Comparison of ENCODE assay signal across 22 cellular contexts in the genomic region with DNA sequence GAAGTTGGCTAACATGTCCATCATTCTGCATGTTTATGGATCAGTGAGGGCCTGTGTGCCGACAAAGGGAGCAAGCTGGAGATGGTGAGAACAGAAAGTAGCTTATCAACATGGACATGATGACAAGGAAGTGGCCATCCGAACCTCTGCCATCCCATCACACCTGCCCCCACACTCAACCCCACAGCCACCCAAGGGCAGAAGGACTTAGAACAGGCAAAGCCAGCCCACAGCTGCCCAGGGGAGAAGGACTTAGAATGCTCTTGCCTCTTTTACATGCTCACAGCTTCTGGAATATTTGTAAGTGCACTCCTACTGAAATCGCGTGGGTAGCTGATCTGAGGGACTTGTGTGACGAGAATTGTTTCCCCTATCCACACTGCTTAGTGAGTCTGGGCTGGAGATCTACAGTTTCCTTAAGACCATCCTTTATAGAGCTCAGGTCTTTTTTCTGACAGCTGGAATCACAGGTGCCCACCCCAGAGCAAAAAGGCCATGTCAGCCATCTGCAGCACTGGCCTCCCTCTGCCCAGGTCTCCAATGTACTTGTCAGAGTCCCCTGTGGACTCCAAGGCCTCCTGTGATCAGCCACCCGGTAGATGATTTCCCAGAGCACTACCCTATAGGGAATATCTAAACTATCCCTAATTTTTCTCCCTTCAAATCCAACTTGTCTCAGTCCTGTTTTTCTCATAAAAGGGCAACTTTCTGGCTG.
A peak's percentile ranks its signal among the peaks of the same experiment; 100 is the strongest.
DNase-seq lines count a peak whose midpoint lies in the region; ATAC-seq and TF ChIP-seq lines count a peak whose summit lies in the region.
"Had no signal": no experiment of that assay in that cellular context is flagged by ENCODE, and none has a peak within 500 bp of the region (broad histone marks: within the 10 kb centered on the region; RNA-seq: fewer than 3 reads in every experiment).

No MANE protein-coding gene starts in this region.

- no peak overlapping the region for H3K4me3 Mint-ChIP-seq in activated T-cell treated with anti-CD3 and anti-CD28 coated beads, Interleukin-2, amount 50 U/mL, for 72 hours
- H3K4me3 Mint-ChIP-seq in activated T-helper 2 cell treated with anti-CD3 and anti-CD28 coated beads, Interferon-gamma antibody, Interleukin-2, Interleukin-4, amounts not matched to agents 10 μg/mL and 5 μg/mL and 100 μg/mL, durations not matched to agents 14 hours and 24 hours and 36 hours (ENCODE audit: low read depth), result no peak overlapping the region
- H3K4me3 Mint-ChIP-seq: activated B cell treated with CpG ODN at 0.5 μM for 24 hours, GM23338, nephron had no signal

- no peak for TF ChIP-seq CTCF in suprapubic skin (IDR thresholded peaks at IDR 0.05)

- peaks cover 3% of the 10 kb centered on the region for H3K36me3 ChIP-seq in suprapubic skin

- peaks cover 2 to 3% of the 10 kb centered on the region in 2 donors for H3K9me3 Mint-ChIP-seq in activated T-cell treated with anti-CD3 and anti-CD28 coated beads, Interleukin-2, amount 50 U/mL, for 72 hours
- no peaks in the 10 kb centered on the region for H3K9me3 Mint-ChIP-seq in activated T-helper 2 cell treated with anti-CD3 and anti-CD28 coated beads, Interferon-gamma antibody, Interleukin-2, Interleukin-4, amounts not matched to agents 10 μg/mL and 5 μg/mL and 100 μg/mL, durations not matched to agents 14 hours and 24 hours and 36 hours
- H3K9me3 Mint-ChIP-seq: activated B cell treated with CpG ODN at 0.5 μM for 24 hours, GM23338, nephron had no signal

- no peaks in the 10 kb centered on the region for H3K27me3 Mint-ChIP-seq in activated T-cell treated with anti-CD3 and anti-CD28 coated beads, Interleukin-2, amount 50 U/mL, for 72 hours (ENCODE audit: low read depth)
- H3K27me3 Mint-ChIP-seq in activated T-helper 2 cell treated with anti-CD3 and anti-CD28 coated beads, Interferon-gamma antibody, Interleukin-2, Interleukin-4, amounts not matched to agents 10 μg/mL and 5 μg/mL and 100 μg/mL, durations not matched to agents 14 hours and 24 hours and 36 hours (ENCODE audit: low read depth), result no peaks in the 10 kb centered on the region
- H3K27me3 Mint-ChIP-seq: activated B cell treated with CpG ODN at 0.5 μM for 24 hours had no signal

- peaks cover 24% of the 10 kb centered on the region for H3K4me1 Mint-ChIP-seq in activated T-cell treated with anti-CD3 and anti-CD28 coated beads, Interleukin-2, amount 50 U/mL, for 72 hours (ENCODE audit: low read depth)
- peaks cover 24% of the 10 kb centered on the region for H3K4me1 Mint-ChIP-seq in activated T-helper 2 cell treated with anti-CD3 and anti-CD28 coated beads, Interferon-gamma antibody, Interleukin-2, Interleukin-4, amounts not matched to agents 10 μg/mL and 5 μg/mL and 100 μg/mL, durations not matched to agents 14 hours and 24 hours and 36 hours (ENCODE audit: low read depth)
- H3K4me1 Mint-ChIP-seq: GM23338 had no signal

- no peak for TF ChIP-seq POLR2A in suprapubic skin (IDR thresholded peaks at IDR 0.05)

- ATAC-seq in activated T-cell treated with anti-CD3 and anti-CD28 coated beads, Interleukin-2, amount 50 U/mL, for 72 hours (replicated peaks in 1 of 2), result no peak
- ATAC-seq in left colon, result no peak
- ATAC-seq: GM12878, GM23338, right lobe of liver had no signal

- no peak overlapping the region for H3K4me3 ChIP-seq in suprapubic skin
- H3K4me3 ChIP-seq: GM12878, GM23338, right lobe of liver, tibial nerve had no signal

- no peak overlapping the region for H3K27ac ChIP-seq in suprapubic skin
- H3K27ac ChIP-seq: parathyroid adenoma, right lobe of liver, tibial nerve had no signal

- no peak for TF ChIP-seq EP300 in suprapubic skin (IDR thresholded peaks at IDR 0.05)

- H3K27me3 ChIP-seq in suprapubic skin, result no peaks in the 10 kb centered on the region
- H3K27me3 ChIP-seq: right lobe of liver, tibial nerve had no signal

- no peaks in the 10 kb centered on the region for H3K36me3 Mint-ChIP-seq in activated T-cell treated with anti-CD3 and anti-CD28 coated beads, Interleukin-2, amount 50 U/mL, for 72 hours (ENCODE audit: insufficient read depth in 2 of 2)
- H3K36me3 Mint-ChIP-seq in activated T-helper 2 cell treated with anti-CD3 and anti-CD28 coated beads, Interferon-gamma antibody, Interleukin-2, Interleukin-4, amounts not matched to agents 10 μg/mL and 5 μg/mL and 100 μg/mL, durations not matched to agents 14 hours and 24 hours and 36 hours (ENCODE audit: low read depth), result no peaks in the 10 kb centered on the region

- DNase-seq in activated T-cell treated with anti-CD3 and anti-CD28 coated beads, Interleukin-2, amount 50 U/mL, for 1 hour, result peak; percentile 8
- DNase-seq in activated T-cell treated with anti-CD3 and anti-CD28 coated beads, Interleukin-2, amount 50 U/mL, for 72 hours, result no peak
- no peak for DNase-seq in activated T-helper 2 cell treated with anti-CD3 and anti-CD28 coated beads, Interferon-gamma antibody, Interleukin-2, Interleukin-4, amounts not matched to agents 10 μg/mL and 5 μg/mL and 100 μg/mL, durations not matched to agents 14 hours and 24 hours and 36 hours (ENCODE audit: low spot score)
- DNase-seq in left colon (peak; percentile 0 to 12), suprapubic skin (ENCODE audit: low spot score in 2 of 2) (peak; percentile 31 to 53), EL (no peak), NCI-H2196 (lab: John Stamatoyannopoulos, UW; ENCODE audit: unreplicated experiment) (no peak)
- DNase-seq in stimulated activated CD4-positive, alpha-beta T cell treated with anti-CD3 and anti-CD28 coated beads, Interleukin-2, amount 100 ng/mL, for 48 hours, result no peak
- DNase-seq: activated B cell treated with CpG ODN at 0.5 μM for 24 hours, Caco-2, dermis blood vessel endothelial cell, DMS79 treated with DMSO at 0.1 percent for 48 hours, midbrain, MV-4-11, NCI-H2171, NCI-H526 treated with DMSO at 0.1 percent for 48 hours had no signal

- no peaks in the 10 kb centered on the region for H3K4me1 ChIP-seq in suprapubic skin

- intact Hi-C loops in activated T-helper 2 cell treated with anti-CD3 and anti-CD28 coated beads, Interferon-gamma antibody, Interleukin-2, Interleukin-4, amounts not matched to agents 10 μg/mL and 5 μg/mL and 100 μg/mL, durations not matched to agents 14 hours and 24 hours and 36 hours (cut with micrococcal nuclease), result no loop called here
- intact Hi-C loops in left colon (cut with DNase I, micrococcal nuclease), result no loop called here

- no peak overlapping the region for H3K27ac Mint-ChIP-seq in activated T-cell treated with anti-CD3 and anti-CD28 coated beads, Interleukin-2, amount 50 U/mL, for 72 hours
- H3K27ac Mint-ChIP-seq in activated T-helper 2 cell treated with anti-CD3 and anti-CD28 coated beads, Interferon-gamma antibody, Interleukin-2, Interleukin-4, amounts not matched to agents 10 μg/mL and 5 μg/mL and 100 μg/mL, durations not matched to agents 14 hours and 24 hours and 36 hours, result peak overlapping the region; percentile 23
- H3K27ac Mint-ChIP-seq: activated B cell treated with CpG ODN at 0.5 μM for 24 hours, GM23338 had no signal

- no peaks in the 10 kb centered on the region for H3K9me3 ChIP-seq in suprapubic skin
- H3K9me3 ChIP-seq: Caco-2, right lobe of liver, tibial nerve had no signal

- 92% methylated on average over 6 of the region's 6 CpGs for WGBS in suprapubic skin

Comparison
In these comparisons a context has a peak if more than half of its experiments do, and no peak if none do; other contexts are left out.
1. DNase-seq: peak in activated T-cell treated with anti-CD3 and anti-CD28 coated beads, Interleukin-2, amount 50 U/mL, for 1 hour (single experiment), left colon (2 of 2) and suprapubic skin (2 of 2); none in activated T-cell treated with anti-CD3 and anti-CD28 coated beads, Interleukin-2, amount 50 U/mL, for 72 hours (0 of 2), activated T-helper 2 cell treated with anti-CD3 and anti-CD28 coated beads, Interferon-gamma antibody, Interleukin-2, Interleukin-4, amounts not matched to agents 10 μg/mL and 5 μg/mL and 100 μg/mL, durations not matched to agents 14 hours and 24 hours and 36 hours (single experiment), EL (single experiment), NCI-H2196 (single experiment) and stimulated activated CD4-positive, alpha-beta T cell treated with anti-CD3 and anti-CD28 coated beads, Interleukin-2, amount 100 ng/mL, for 48 hours (0 of 2).